Comparison of ENCODE assay signal across 1 cellular context in the genomic region with DNA sequence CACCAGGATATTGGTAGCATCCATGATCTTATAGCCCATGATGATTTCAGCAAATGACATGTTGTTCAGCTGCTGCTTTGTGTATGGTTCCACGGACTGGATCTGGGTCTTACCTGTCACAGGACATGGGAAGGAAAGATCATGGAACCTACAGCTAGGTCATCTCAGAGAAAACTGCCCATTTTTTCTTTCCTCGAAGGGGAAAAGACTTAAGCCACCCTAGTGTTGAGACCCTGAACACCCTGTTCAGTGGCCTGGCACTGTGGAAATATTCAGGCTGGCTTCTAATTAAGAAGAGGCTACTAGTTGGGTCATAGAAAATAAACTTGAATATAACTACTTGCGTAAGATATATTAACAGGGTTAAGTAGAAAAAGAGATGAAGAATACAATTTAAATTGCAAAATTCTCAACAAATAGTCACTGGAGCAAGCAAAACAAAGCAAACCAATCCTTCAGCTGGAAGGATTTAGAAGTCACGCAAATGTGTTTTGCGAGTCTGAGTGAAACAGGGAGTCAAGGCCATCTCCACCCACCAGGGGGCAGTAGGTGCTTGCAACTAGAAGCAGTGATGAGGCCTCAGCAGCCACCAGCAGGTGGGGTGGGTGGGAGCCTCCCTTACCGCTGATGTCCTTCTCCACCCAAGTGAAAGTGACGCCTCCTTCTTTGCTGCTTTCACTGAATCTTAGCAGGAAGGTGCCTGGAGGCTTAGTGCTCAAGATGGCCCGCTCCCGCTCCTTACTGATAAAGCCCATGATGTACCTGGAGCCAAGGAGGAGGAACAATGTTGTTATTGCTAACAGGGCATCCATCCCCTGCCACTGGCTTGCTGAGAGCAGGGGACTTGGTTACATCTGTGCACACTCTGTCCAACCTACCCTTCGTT.
TF ChIP-seq lines count a peak whose summit lies in the region.

No MANE protein-coding gene starts in this region.

TF ChIP-seq in HEK293, 187 proteins besides CTCF, POLR2A, EP300 and RAD21 (continued from another document and continues in another):
- TF ChIP-seq, protein P1, sequence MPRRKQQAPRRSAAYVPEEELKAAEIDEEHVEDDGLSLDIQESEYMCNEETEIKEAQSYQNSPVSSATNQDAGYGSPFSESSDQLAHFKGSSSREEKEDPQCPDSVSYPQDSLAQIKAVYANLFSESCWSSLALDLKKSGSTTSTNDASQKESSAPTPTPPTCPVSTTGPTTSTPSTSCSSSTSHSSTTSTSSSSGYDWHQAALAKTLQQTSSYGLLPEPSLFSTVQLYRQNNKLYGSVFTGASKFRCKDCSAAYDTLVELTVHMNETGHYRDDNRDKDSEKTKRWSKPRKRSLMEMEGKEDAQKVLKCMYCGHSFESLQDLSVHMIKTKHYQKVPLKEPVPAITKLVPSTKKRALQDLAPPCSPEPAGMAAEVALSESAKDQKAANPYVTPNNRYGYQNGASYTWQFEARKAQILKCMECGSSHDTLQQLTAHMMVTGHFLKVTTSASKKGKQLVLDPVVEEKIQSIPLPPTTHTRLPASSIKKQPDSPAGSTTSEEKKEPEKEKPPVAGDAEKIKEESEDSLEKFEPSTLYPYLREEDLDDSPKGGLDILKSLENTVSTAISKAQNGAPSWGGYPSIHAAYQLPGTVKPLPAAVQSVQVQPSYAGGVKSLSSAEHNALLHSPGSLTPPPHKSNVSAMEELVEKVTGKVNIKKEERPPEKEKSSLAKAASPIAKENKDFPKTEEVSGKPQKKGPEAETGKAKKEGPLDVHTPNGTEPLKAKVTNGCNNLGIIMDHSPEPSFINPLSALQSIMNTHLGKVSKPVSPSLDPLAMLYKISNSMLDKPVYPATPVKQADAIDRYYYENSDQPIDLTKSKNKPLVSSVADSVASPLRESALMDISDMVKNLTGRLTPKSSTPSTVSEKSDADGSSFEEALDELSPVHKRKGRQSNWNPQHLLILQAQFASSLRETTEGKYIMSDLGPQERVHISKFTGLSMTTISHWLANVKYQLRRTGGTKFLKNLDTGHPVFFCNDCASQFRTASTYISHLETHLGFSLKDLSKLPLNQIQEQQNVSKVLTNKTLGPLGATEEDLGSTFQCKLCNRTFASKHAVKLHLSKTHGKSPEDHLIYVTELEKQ (tag by site-specific recombination; IDR thresholded peaks at IDR 0.05; ENCODE audit: borderline replicate concordance) = no peak
- TF ChIP-seq GLIS1 (tag by site-specific recombination; IDR thresholded peaks at IDR 0.05) (peak; percentile 48; the same call in 1 of the 2 replicates), ZNF629 (tag by site-specific recombination; IDR thresholded peaks at IDR 0.05) (peak; percentile 29; the same call in 1 of the 2 replicates), ZNF239 (tag by site-specific recombination; IDR thresholded peaks at IDR 0.05) (no peak), GLI2 (tag by site-specific recombination; IDR thresholded peaks at IDR 0.05; ENCODE audit: borderline replicate concordance, low read depth) (no peak), ZNF37A (tag by site-specific recombination; IDR thresholded peaks at IDR 0.05) (no peak), ZNF132 (tag by site-specific recombination; IDR thresholded peaks at IDR 0.05; ENCODE audit: borderline replicate concordance) (no peak), ZNF311 (tag by site-specific recombination; IDR thresholded peaks at IDR 0.05; ENCODE audit: borderline replicate concordance) (no peak), HOXC10 (CRISPR knock-in tag; IDR thresholded peaks at IDR 0.05) (no peak), ZNF23 (tag by site-specific recombination; IDR thresholded peaks at IDR 0.05; ENCODE audit: borderline replicate concordance) (no peak), ZBTB21 (tag by site-specific recombination; IDR thresholded peaks at IDR 0.05) (no peak), ZNF544 (tag by site-specific recombination; IDR thresholded peaks at IDR 0.05) (no peak), IKZF3 (tag by site-specific recombination; IDR thresholded peaks at IDR 0.05) (no peak), SCRT1 (tag by site-specific recombination; IDR thresholded peaks at IDR 0.05; ENCODE audit: borderline replicate concordance) (0 out of 2 replicates have a peak, but pooled peaks have one; percentile 12), YY1 (tag by site-specific recombination; IDR thresholded peaks at IDR 0.05) (no peak), ZNF248 (tag by site-specific recombination; IDR thresholded peaks at IDR 0.05) (no peak), ZNF555 (tag by site-specific recombination; conservative IDR thresholded peaks at IDR 0.05) (no peak), ZNF776 (tag by site-specific recombination; IDR thresholded peaks at IDR 0.05; ENCODE audit: borderline replicate concordance) (no peak), ZNF354C (tag by site-specific recombination; IDR thresholded peaks at IDR 0.05; ENCODE audit: borderline replicate concordance, low read depth) (no peak), KLF7 (tag by site-specific recombination; IDR thresholded peaks at IDR 0.05; ENCODE audit: borderline replicate concordance) (no peak), ZNF521 (tag by site-specific recombination; IDR thresholded peaks at IDR 0.05) (no peak), ZNF473 (tag by site-specific recombination; IDR thresholded peaks at IDR 0.05) (no peak), ZNF549 (tag by site-specific recombination; IDR thresholded peaks at IDR 0.05) (no peak), ZFP41 (tag by site-specific recombination; IDR thresholded peaks at IDR 0.05; ENCODE audit: borderline replicate concordance) (no peak), ZFHX2 (tag by site-specific recombination; conservative IDR thresholded peaks at IDR 0.05) (0 out of 2 replicates have a peak, but pooled peaks have one; percentile 31), ZSCAN23 (tag by site-specific recombination; IDR thresholded peaks at IDR 0.05) (no peak), ZNF214 (tag by site-specific recombination; IDR thresholded peaks at IDR 0.05; ENCODE audit: borderline replicate concordance) (no peak), ZNF610 (tag by site-specific recombination; IDR thresholded peaks at IDR 0.05; ENCODE audit: borderline replicate concordance) (no peak), ZNF366 (tag by site-specific recombination; conservative IDR thresholded peaks at IDR 0.05) (no peak), SALL2 (tag by site-specific recombination; IDR thresholded peaks at IDR 0.05; ENCODE audit: borderline replicate concordance) (no peak), ZNF10 (tag by site-specific recombination; IDR thresholded peaks at IDR 0.05) (0 out of 2 replicates have a peak, but pooled peaks have one; percentile 48), ZNF121 (tag by site-specific recombination; IDR thresholded peaks at IDR 0.05) (no peak), ZFP3 (tag by site-specific recombination; IDR thresholded peaks at IDR 0.05; ENCODE audit: low read depth) (no peak), ZNF658 (tag by site-specific recombination; IDR thresholded peaks at IDR 0.05) (no peak), BCL11B (tag by site-specific recombination; IDR thresholded peaks at IDR 0.05; ENCODE audit: low read depth) (no peak)
- TF ChIP-seq, protein P2, sequence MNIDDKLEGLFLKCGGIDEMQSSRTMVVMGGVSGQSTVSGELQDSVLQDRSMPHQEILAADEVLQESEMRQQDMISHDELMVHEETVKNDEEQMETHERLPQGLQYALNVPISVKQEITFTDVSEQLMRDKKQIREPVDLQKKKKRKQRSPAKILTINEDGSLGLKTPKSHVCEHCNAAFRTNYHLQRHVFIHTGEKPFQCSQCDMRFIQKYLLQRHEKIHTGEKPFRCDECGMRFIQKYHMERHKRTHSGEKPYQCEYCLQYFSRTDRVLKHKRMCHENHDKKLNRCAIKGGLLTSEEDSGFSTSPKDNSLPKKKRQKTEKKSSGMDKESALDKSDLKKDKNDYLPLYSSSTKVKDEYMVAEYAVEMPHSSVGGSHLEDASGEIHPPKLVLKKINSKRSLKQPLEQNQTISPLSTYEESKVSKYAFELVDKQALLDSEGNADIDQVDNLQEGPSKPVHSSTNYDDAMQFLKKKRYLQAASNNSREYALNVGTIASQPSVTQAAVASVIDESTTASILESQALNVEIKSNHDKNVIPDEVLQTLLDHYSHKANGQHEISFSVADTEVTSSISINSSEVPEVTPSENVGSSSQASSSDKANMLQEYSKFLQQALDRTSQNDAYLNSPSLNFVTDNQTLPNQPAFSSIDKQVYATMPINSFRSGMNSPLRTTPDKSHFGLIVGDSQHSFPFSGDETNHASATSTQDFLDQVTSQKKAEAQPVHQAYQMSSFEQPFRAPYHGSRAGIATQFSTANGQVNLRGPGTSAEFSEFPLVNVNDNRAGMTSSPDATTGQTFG (tag by site-specific recombination; IDR thresholded peaks at IDR 0.05; ENCODE audit: borderline replicate concordance) = no peak
- TF ChIP-seq, protein P3, sequence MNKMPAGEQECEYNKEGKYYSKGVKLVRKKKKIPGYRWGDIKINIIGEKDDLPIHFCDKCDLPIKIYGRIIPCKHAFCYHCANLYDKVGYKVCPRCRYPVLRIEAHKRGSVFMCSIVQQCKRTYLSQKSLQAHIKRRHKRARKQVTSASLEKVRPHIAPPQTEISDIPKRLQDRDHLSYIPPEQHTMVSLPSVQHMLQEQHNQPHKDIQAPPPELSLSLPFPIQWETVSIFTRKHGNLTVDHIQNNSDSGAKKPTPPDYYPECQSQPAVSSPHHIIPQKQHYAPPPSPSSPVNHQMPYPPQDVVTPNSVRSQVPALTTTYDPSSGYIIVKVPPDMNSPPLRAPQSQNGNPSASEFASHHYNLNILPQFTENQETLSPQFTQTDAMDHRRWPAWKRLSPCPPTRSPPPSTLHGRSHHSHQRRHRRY (tag by site-specific recombination; IDR thresholded peaks at IDR 0.05) = no peak
- TF ChIP-seq, protein P4, sequence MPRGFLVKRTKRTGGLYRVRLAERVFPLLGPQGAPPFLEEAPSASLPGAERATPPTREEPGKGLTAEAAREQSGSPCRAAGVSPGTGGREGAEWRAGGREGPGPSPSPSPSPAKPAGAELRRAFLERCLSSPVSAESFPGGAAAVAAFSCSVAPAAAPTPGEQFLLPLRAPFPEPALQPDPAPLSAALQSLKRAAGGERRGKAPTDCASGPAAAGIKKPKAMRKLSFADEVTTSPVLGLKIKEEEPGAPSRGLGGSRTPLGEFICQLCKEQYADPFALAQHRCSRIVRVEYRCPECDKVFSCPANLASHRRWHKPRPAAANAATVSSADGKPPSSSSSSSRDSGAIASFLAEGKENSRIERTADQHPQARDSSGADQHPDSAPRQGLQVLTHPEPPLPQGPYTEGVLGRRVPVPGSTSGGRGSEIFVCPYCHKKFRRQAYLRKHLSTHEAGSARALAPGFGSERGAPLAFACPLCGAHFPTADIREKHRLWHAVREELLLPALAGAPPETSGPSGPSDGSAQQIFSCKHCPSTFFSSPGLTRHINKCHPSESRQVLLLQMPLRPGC (tag by site-specific recombination; IDR thresholded peaks at IDR 0.05) = no peak
- TF ChIP-seq, protein P5, sequence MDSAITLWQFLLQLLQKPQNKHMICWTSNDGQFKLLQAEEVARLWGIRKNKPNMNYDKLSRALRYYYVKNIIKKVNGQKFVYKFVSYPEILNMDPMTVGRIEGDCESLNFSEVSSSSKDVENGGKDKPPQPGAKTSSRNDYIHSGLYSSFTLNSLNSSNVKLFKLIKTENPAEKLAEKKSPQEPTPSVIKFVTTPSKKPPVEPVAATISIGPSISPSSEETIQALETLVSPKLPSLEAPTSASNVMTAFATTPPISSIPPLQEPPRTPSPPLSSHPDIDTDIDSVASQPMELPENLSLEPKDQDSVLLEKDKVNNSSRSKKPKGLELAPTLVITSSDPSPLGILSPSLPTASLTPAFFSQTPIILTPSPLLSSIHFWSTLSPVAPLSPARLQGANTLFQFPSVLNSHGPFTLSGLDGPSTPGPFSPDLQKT (IDR thresholded peaks at IDR 0.05; ENCODE audit: borderline replicate concordance, low read depth, low read length) = no peak
- TF ChIP-seq, protein P6, sequence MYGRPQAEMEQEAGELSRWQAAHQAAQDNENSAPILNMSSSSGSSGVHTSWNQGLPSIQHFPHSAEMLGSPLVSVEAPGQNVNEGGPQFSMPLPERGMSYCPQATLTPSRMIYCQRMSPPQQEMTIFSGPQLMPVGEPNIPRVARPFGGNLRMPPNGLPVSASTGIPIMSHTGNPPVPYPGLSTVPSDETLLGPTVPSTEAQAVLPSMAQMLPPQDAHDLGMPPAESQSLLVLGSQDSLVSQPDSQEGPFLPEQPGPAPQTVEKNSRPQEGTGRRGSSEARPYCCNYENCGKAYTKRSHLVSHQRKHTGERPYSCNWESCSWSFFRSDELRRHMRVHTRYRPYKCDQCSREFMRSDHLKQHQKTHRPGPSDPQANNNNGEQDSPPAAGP (tag by site-specific recombination; IDR thresholded peaks at IDR 0.05) = peak; percentile 64
- TF ChIP-seq, protein P7, sequence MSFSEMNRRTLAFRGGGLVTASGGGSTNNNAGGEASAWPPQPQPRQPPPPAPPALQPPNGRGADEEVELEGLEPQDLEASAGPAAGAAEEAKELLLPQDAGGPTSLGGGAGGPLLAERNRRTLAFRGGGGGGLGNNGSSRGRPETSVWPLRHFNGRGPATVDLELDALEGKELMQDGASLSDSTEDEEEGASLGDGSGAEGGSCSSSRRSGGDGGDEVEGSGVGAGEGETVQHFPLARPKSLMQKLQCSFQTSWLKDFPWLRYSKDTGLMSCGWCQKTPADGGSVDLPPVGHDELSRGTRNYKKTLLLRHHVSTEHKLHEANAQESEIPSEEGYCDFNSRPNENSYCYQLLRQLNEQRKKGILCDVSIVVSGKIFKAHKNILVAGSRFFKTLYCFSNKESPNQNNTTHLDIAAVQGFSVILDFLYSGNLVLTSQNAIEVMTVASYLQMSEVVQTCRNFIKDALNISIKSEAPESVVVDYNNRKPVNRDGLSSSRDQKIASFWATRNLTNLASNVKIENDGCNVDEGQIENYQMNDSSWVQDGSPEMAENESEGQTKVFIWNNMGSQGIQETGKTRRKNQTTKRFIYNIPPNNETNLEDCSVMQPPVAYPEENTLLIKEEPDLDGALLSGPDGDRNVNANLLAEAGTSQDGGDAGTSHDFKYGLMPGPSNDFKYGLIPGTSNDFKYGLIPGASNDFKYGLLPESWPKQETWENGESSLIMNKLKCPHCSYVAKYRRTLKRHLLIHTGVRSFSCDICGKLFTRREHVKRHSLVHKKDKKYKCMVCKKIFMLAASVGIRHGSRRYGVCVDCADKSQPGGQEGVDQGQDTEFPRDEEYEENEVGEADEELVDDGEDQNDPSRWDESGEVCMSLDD (tag by site-specific recombination; IDR thresholded peaks at IDR 0.05) = no peak
- TF ChIP-seq, protein P8, sequence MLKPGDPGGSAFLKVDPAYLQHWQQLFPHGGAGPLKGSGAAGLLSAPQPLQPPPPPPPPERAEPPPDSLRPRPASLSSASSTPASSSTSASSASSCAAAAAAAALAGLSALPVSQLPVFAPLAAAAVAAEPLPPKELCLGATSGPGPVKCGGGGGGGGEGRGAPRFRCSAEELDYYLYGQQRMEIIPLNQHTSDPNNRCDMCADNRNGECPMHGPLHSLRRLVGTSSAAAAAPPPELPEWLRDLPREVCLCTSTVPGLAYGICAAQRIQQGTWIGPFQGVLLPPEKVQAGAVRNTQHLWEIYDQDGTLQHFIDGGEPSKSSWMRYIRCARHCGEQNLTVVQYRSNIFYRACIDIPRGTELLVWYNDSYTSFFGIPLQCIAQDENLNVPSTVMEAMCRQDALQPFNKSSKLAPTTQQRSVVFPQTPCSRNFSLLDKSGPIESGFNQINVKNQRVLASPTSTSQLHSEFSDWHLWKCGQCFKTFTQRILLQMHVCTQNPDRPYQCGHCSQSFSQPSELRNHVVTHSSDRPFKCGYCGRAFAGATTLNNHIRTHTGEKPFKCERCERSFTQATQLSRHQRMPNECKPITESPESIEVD (tag by site-specific recombination; IDR thresholded peaks at IDR 0.05) = no peak
